ENCODE assay signal across 1 cellular context in the genomic region with DNA sequence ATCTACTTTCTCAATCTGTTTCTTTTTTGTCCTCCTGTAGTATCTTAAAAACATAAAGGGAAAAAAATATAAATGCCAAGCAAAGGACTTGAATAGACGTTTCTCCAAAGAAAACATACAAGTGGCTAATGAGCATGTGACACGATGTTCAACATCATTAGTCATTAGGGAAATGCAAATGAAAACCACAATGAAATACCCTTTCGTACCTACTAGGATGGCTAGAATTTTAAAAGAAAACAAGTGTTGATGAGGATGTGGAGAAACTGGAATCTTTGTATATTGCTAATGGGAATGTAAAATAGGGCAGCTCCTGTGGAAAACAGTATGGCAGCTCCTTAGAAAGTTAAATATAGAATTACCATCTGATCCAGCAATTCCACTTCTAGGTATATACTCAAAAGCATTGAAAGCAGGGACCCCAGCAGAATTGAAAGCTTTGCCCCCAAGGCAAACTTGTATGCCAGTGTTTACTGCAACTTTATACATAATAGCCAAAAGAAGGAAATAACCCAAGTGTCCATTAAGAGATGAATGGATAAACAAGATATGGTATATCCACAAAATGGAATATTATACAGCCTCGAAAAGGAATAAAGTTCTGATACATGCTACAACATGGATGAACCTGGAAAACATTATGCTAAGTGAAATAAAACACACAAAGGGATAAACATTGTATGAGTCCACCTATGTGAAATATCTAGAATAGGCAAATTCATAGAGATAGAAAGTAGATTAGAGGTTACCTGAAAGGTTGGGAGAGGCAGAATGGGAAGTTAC.
TF ChIP-seq lines count a peak whose summit lies in the region.

No MANE protein-coding gene starts in this region.

TF ChIP-seq in K562, 482 proteins besides CTCF, POLR2A, EP300 and RAD21 (continued from another document):
- no peak for TF ChIP-seq AFF4 (CRISPR knock-in tag; IDR thresholded peaks at IDR 0.05)
- no peak for TF ChIP-seq BACH1 (tag; IDR thresholded peaks at IDR 0.05)
- TF ChIP-seq NR2F6 (CRISPR knock-in tag; IDR thresholded peaks at IDR 0.05) = no peak
